Comparison of ENCODE assay signal across 16 cellular contexts in the genomic region with DNA sequence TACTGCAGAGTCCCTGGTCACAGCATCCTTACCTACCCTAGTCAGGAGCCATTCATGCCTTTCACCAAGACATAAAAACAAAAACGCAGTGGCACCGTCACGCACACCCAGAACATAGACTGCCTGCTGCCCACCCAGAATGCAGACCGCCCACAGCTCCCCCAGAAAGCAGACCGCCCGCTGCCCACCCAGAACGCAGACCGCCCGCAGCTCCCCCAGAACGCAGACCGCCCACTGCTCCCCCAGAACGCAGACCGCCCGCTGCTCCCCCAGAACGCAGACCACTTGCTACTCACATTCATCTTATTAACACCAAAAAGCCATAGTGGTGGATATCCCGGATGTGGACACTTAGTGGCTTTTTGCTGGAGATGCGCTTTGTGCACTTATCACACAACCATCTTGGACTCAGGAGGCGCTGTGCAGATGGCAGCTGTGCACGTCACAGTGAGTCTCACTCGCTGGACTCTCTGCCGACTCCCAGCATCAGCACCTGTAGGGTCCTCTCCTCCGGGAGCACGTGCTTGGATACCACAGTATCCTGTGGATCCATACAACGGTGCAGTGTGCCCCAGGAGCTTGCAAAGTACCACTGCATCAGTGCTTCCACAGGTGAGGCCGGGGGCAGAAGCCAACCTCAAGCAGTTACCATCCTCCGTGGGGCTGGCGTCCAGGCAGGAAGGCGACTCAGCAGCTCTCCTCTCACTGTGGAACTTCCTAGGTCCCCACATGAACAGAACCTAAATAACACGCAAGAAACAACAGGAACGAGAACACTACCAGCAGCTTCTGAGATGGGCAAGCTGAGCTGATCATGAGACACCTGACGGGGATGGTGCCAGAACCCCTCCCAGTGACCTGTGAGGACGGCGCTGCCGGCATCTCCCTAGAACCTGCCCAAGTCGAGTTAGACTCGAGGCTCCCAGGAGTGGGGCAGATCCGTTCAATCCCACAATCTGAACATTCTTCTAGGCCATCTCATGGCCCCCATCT.
"Had no signal": no experiment of that assay in that cellular context is flagged by ENCODE, and none has a peak within 500 bp of the region (broad histone marks: within the 10 kb centered on the region; RNA-seq: fewer than 3 reads in every experiment).

No MANE protein-coding gene starts in this region.

- DNase-seq: activated B cell treated with CpG ODN at 0.5 μM for 24 hours; activated CD4-positive, alpha-beta T cell treated with anti-CD3 and anti-CD28 coated beads for 36 hours; activated CD4-positive, alpha-beta T cell treated with anti-CD3 and anti-CD28 coated beads, Interleukin-2, amount 50 U/mL, for 4 hours; activated CD8-positive, alpha-beta memory T cell treated with anti-CD3 and anti-CD28 coated beads, Interleukin-2, amount 50 U/mL, for 48 hours; activated naive CD4-positive, alpha-beta T cell treated with anti-CD3 and anti-CD28 coated beads for 36 hours; activated T-cell treated with anti-CD3 and anti-CD28 coated beads, Interleukin-2, amount 50 U/mL, for 4 hours; anterior cingulate cortex; body of pancreas; effector memory CD8-positive, alpha-beta T cell; foreskin melanocyte; left ventricle myocardium superior; retina; stimulated activated CD4-positive, alpha-beta T cell treated with anti-CD3 and anti-CD28 coated beads, Interleukin-4, amount 100 ng/mL, for 24 hours; stimulated activated naive CD4-positive, alpha-beta T cell treated with Interleukin-2 at 50 U/mL for 16 hours; thyroid gland had no signal

- H3K4me1 ChIP-seq: thyroid gland had no signal

- H3K36me3 ChIP-seq: thyroid gland had no signal

- H3K27ac ChIP-seq: body of pancreas, hepatocyte, thyroid gland had no signal

- H3K9me3 ChIP-seq: body of pancreas, thyroid gland had no signal

- H3K4me3 ChIP-seq: body of pancreas, hepatocyte, thyroid gland had no signal

- H3K27me3 ChIP-seq: body of pancreas, hepatocyte, thyroid gland had no signal

- H3K4me2 ChIP-seq: hepatocyte had no signal

- H2AFZ ChIP-seq: hepatocyte had no signal
